In genomic region chr2:71068218-71069035, GRCh38 we compare ENCODE assay signal across 1 cellular context.
TF ChIP-seq lines count a peak whose summit lies in the region.

NAGK (plus strand) TSS chr2:71068648; CDS start chr2:71068684, 36 bp downstream.

TF ChIP-seq in GM23338, 12 proteins besides CTCF, POLR2A, EP300 and RAD21 (continued from another document):
- TF ChIP-seq ZNF462 (CRISPR knock-in tag; IDR thresholded peaks at IDR 0.05) (no peak), JUNB (IDR thresholded peaks at IDR 0.05; ENCODE audit: unreplicated experiment) (no peak), ZNF114 (CRISPR knock-in tag; IDR thresholded peaks at IDR 0.05) (no peak)
